ENCODE assay signal across 30 cellular contexts in genomic region chr16:88932929-88933328, GRCh38. TPM values are rescaled to one million over a fixed set of nuclear protein-coding genes. Genes with fewer than 3 reads are reported as not detected.
"Had no signal": no experiment of that assay in that cellular context is flagged by ENCODE, and none has a peak within 500 bp of the region (broad histone marks: within the 10 kb centered on the region; RNA-seq: fewer than 3 reads in every experiment).

No MANE protein-coding gene starts in this region.

- H3K27me3 ChIP-seq: neutrophil, testis, thyroid gland, upper lobe of left lung, vagina had no signal

- H3K9me3 ChIP-seq: left lung, neutrophil, psoas muscle, stomach, testis, thyroid gland, transverse colon, upper lobe of left lung, vagina had no signal

- H3K4me1 ChIP-seq: neural progenitor cell, parathyroid adenoma, psoas muscle had no signal

- H3K36me3 ChIP-seq: left lung, neural progenitor cell, neutrophil, stomach, thyroid gland, transverse colon, upper lobe of left lung, vagina had no signal

- H3K27ac ChIP-seq: left lung, neural progenitor cell, neutrophil, parathyroid adenoma, psoas muscle, skin epidermis, stomach, testis, thyroid gland, transverse colon, upper lobe of left lung, vagina had no signal

- H3K9ac ChIP-seq: neural progenitor cell, parathyroid adenoma had no signal

- H3K4me2 ChIP-seq: neural progenitor cell had no signal

- DNase-seq: hypothalamus; immature natural killer cell; kidney; left colon; left lung; mesendoderm; naive B cell; natural killer cell; nephron progenitor cell; occipital lobe; psoas muscle; stimulated activated CD4-positive, alpha-beta T cell treated with anti-CD3 and anti-CD28 coated beads, Interleukin-12 subunit alpha, Interleukin-12 subunit beta, amount 100 ng/mL, for 4 hours; stimulated activated CD4-positive, alpha-beta T cell treated with anti-CD3 and anti-CD28 coated beads, Interleukin-15, amount 100 ng/mL, for 24 hours; stimulated activated CD4-positive, alpha-beta T cell treated with anti-CD3 and anti-CD28 coated beads, Interleukin-2, amount 100 ng/mL, for 24 hours; stimulated activated CD4-positive, alpha-beta T cell treated with anti-CD3 and anti-CD28 coated beads, Interleukin-4, amount 100 ng/mL, for 1 hour; stimulated activated naive B cell treated with anti-CD40 and anti-IgM and Interleukin-4, amounts not matched to agents 10 μg/mL and 1 μg/mL and 100 μg/mL, for 72 hours; stimulated activated naive CD8-positive, alpha-beta T cell treated with anti-CD3 and anti-CD28 coated beads, Interleukin-15, Interleukin-2, amounts not matched to agents 100 U/mL and 50 U/mL, for 24 hours; stomach; testis; thyroid gland; transverse colon had no signal

- ATAC-seq: left colon; left lung; natural killer cell; psoas muscle; sciatic nerve; stimulated activated naive B cell treated with anti-CD40 and anti-IgM and Interleukin-4, amounts not matched to agents 10 μg/mL and 1 μg/mL and 100 μg/mL, for 72 hours; stimulated activated naive CD8-positive, alpha-beta T cell treated with anti-CD3 and anti-CD28 coated beads, Interleukin-15, Interleukin-2, amounts not matched to agents 100 U/mL and 50 U/mL, for 24 hours had no signal

- H3K4me3 ChIP-seq: left lung, lung, neural progenitor cell, psoas muscle, skin epidermis, stomach, testis, thyroid gland, transverse colon, upper lobe of left lung, vagina had no signal

RNA-seq across cellular contexts. Expression of gene CBFA2T3, which starts 44.1 kb away (rescaled TPM):
- total RNA-seq: osteocyte had no signal
